In the genomic region with DNA sequence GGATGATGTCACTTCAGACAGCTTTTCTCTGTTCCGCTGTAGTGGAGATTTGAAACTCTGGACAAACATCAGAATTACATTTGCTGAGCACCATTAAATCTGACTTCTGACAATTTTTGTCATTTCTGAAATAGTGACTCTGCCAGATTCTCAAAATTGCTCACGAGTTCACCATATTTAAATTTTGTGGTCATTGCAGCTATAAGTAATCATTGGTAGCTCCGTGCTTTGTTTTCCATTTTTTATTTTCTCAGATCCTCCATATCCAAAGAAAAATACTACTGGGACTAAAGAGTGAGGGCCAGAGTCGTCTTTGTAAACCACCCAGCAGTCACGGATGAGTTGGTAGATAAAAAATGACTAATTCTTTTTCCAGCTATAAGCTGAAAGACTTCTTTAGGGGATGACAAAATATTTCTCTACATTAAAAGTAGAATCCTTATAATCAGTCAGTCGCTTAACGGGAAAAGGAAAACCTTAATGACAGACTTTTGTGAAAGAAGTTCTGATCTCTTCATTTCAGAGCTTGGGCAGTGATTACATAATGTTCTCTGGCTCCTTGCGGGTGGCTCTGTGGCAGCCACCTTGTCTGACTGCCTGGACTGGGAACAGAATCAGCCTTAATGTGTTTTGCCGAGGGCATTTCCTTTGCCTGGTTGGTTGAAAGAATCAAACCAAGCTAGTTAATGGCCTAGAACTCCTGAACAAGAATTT, we compare ENCODE assay signal across 8 cellular contexts. TPM values are rescaled to one million over a fixed set of nuclear protein-coding genes. Genes with fewer than 3 reads are reported as not detected.
DNase-seq lines count a peak whose midpoint lies in the region; ATAC-seq and TF ChIP-seq lines count a peak whose summit lies in the region.

No MANE protein-coding gene starts in this region.

- ATAC-seq in activated T-cell treated with anti-CD3 and anti-CD28 coated beads, Interleukin-2, amount 50 U/mL, for 4 hours: peak; percentile 15 to 18
- ATAC-seq in HG02852 (IDR thresholded peaks at IDR 0.05; ENCODE audit: unreplicated experiment): peak; percentile 43
- no peak for ATAC-seq in esophagus mucosa

- H3K9me3 ChIP-seq in SJCRH30 (replicated peaks) (no peaks in the 10 kb centered on the region), ectodermal cell (ENCODE audit: control insufficient read depth, low read length) (no peaks in the 10 kb centered on the region), mesodermal cell (ENCODE audit: control insufficient read depth, low read length) (no peaks in the 10 kb centered on the region)

- H3K4me1 ChIP-seq in SJCRH30 (peaks cover 17% of the 10 kb centered on the region), ectodermal cell (ENCODE audit: control insufficient read depth, insufficient read depth, low read length) (peaks cover 17% of the 10 kb centered on the region), mesodermal cell (ENCODE audit: control insufficient read depth, insufficient read depth, low read length, poor library complexity, severe bottlenecking) (peaks cover 13% of the 10 kb centered on the region)

- no peaks in the 10 kb centered on the region for H3K9me3 Mint-ChIP-seq in activated T-cell treated with anti-CD3 and anti-CD28 coated beads, Interleukin-2, amount 50 U/mL, for 4 hours
- H3K9me3 Mint-ChIP-seq in type B pancreatic cell: no peaks in the 10 kb centered on the region

- no peaks in the 10 kb centered on the region for H3K27me3 Mint-ChIP-seq in activated T-cell treated with anti-CD3 and anti-CD28 coated beads, Interleukin-2, amount 50 U/mL, for 4 hours (ENCODE audit: low read depth)
- H3K27me3 Mint-ChIP-seq in type B pancreatic cell: no peaks in the 10 kb centered on the region

- TF ChIP-seq CTCF in type B pancreatic cell (conservative IDR thresholded peaks at IDR 0.05): no peak

- H3K36me3 ChIP-seq in SJCRH30 (peaks cover 12% of the 10 kb centered on the region), ectodermal cell (ENCODE audit: control insufficient read depth, insufficient read depth, low read length) (no peaks in the 10 kb centered on the region), mesodermal cell (ENCODE audit: control insufficient read depth, insufficient read depth, low read length) (peaks cover 13% of the 10 kb centered on the region)

- H3K27me3 ChIP-seq in SJCRH30: no peaks in the 10 kb centered on the region
- H3K27me3 ChIP-seq in ectodermal cell (ENCODE audit: control insufficient read depth, insufficient read depth, low read length, poor library complexity, severe bottlenecking): peaks cover 11% of the 10 kb centered on the region

- peak overlapping the region; percentile 94 for H3K4me3 Mint-ChIP-seq in activated T-cell treated with anti-CD3 and anti-CD28 coated beads, Interleukin-2, amount 50 U/mL, for 4 hours
- peak overlapping the region; percentile 98 for H3K4me3 Mint-ChIP-seq in type B pancreatic cell

- peak overlapping the region; percentile 88 for H3K27ac Mint-ChIP-seq in type B pancreatic cell

- peak overlapping the region; percentile 97 for H3K4me3 ChIP-seq in SJCRH30
- H3K4me3 ChIP-seq in ectodermal cell (ENCODE audit: insufficient read depth, low read depth, low read length): peak overlapping the region; percentile 20
- peak overlapping the region; percentile 86 for H3K4me3 ChIP-seq in mesodermal cell (ENCODE audit: extremely low read depth, insufficient read depth, low read length, poor library complexity, severe bottlenecking)

- 29 to 30% methylated on average over 7 to 9 of the region's 9 CpGs for WGBS in ectodermal cell, 2 experiments
- WGBS in mesodermal cell (ENCODE audit: insufficient coverage in 2 of 2), 2 experiments: 22 to 38% methylated on average over 3 to 6 of the region's 9 CpGs

- H3K27ac ChIP-seq in SJCRH30: peak overlapping the region; percentile 80
- H3K27ac ChIP-seq in ectodermal cell (ENCODE audit: insufficient read depth, low read depth, low read length, poor library complexity, severe bottlenecking): peak overlapping the region; percentile 12
- peak overlapping the region; percentile 83 for H3K27ac ChIP-seq in mesodermal cell (ENCODE audit: low read depth, low read length, severe bottlenecking)

- peaks cover 69% of the 10 kb centered on the region for H3K4me1 Mint-ChIP-seq in activated T-cell treated with anti-CD3 and anti-CD28 coated beads, Interleukin-2, amount 50 U/mL, for 4 hours (ENCODE audit: low read depth)
- H3K4me1 Mint-ChIP-seq in type B pancreatic cell (ENCODE audit: unreplicated experiment): peaks cover 39% of the 10 kb centered on the region

- H3K36me3 Mint-ChIP-seq in activated T-cell treated with anti-CD3 and anti-CD28 coated beads, Interleukin-2, amount 50 U/mL, for 4 hours (ENCODE audit: insufficient read depth): peaks cover 6% of the 10 kb centered on the region
- peaks cover under 1% of the 10 kb centered on the region for H3K36me3 Mint-ChIP-seq in type B pancreatic cell

- no peak for DNase-seq in activated T-cell treated with anti-CD3 and anti-CD28 coated beads, Interleukin-2, amount 50 U/mL, for 4 hours
- no peak for DNase-seq in activated T-cell treated with anti-CD3 and anti-CD28 coated beads, Interleukin-2, amount 50 U/mL, for 48 hours
- DNase-seq in SJCRH30 (peak; percentile 33 to 61), type B pancreatic cell (ENCODE audit: extremely low spot score, unreplicated experiment) (no peak)

RNA-seq across cellular contexts. Expression of gene ITM2B, which starts 2.3 kb away (rescaled TPM):
- 10 to 100 TPM; 48.8 to 63.5 (median 49.3) TPM for total RNA-seq in activated T-cell treated with anti-CD3 and anti-CD28 coated beads, Interleukin-2, amount 50 U/mL, for 4 hours
- 124 and 133 TPM in 2 replicates for total RNA-seq in SJCRH30 (2014; rRNA removed; shearing (Covaris generic))
- 146 TPM for polyA plus RNA-seq in ectodermal cell (2013, experiment 1 of 4)
- 177 TPM for polyA plus RNA-seq in ectodermal cell (2013, experiment 2 of 4)
- 174 TPM for polyA plus RNA-seq in ectodermal cell (2013, experiment 3 of 4)
- 199 TPM for polyA plus RNA-seq in ectodermal cell (2013, experiment 4 of 4)
- 508 TPM for polyA plus RNA-seq in mesodermal cell (2013, experiment 1 of 2)
- polyA plus RNA-seq in mesodermal cell (2013, experiment 2 of 2): 507 TPM
- total RNA-seq in type B pancreatic cell (ENCODE audit: low replicate concordance) (232 and 302 TPM in 2 replicates), esophagus mucosa (626 TPM)

Comparison
In these comparisons a context has a peak if more than half of its experiments do, and no peak if none do; other contexts are left out.
1. DNase-seq: peak in SJCRH30 (2 of 2); none in activated T-cell treated with anti-CD3 and anti-CD28 coated beads, Interleukin-2, amount 50 U/mL, for 4 hours (single experiment), activated T-cell treated with anti-CD3 and anti-CD28 coated beads, Interleukin-2, amount 50 U/mL, for 48 hours (0 of 2) and type B pancreatic cell (single experiment).
2. H3K27ac ChIP-seq: peak in every context shown above with its lines; median percentile 83 in mesodermal cell; 80 in SJCRH30; 12 in ectodermal cell.
3. H3K4me3 ChIP-seq: peak in every context shown above with its lines; median percentile 97 in SJCRH30; 86 in mesodermal cell; 20 in ectodermal cell.